ENCODE assay signal across 8 cellular contexts in the genomic region with DNA sequence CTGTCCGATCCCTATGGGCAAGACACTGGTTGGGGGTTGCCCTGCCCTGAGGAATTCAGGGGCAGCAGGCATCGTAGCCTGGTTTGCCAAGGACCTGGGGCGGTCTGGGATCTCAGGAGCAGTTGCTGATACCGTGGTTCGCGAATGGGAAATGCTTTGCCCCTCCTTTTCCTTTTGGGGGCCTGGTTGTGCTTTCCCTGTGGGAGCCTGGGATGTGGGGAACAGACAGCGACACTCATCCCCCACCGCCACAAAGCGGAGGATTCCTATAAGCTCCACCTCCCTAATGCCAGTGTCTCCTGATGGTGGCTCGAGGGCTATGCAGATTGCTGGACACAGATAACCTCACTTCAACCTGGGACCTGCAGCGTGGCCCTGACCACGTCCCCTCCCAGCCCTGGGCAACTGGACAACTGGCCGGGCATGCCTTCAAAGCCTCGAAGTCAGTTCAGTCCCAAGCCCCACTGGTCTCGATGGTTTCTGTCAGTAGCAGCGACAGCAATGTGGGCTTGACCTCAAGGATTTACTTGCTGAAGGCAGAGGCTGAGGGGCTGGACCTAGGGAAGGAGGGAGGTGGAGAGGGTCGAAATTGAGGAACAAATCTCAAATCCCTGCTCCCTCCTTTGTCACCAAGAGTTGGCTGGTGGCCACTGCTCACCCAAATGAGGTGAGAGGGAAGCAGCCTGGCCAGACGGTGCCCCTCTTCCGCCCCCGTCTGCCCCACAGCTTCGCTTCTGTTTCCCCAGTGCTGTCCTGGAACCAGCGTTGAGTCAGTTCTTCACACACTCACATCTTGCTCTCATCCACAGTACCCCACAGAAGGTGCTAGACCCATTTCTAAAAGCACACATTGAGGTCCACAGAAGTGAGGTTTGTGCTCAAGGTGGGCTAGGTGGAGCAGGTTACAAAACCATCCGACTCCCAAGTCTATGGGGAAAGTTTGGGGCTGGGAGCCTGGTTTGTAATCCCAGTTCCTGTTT. TPM values are rescaled to one million over a fixed set of nuclear protein-coding genes. Genes with fewer than 3 reads are reported as not detected.
DNase-seq lines count a peak whose midpoint lies in the region; ATAC-seq, FAIRE-seq and TF ChIP-seq lines count a peak whose summit lies in the region.

No MANE protein-coding gene starts in this region.

- TF ChIP-seq POLR2A in HepG2 (IDR thresholded peaks at IDR 0.05; ENCODE audit: insufficient read depth in 1 of 2, low read depth in 2 of 2, low read length in 2 of 2) = 0 out of 4 replicates have a peak, but pooled peaks of 1 of the 2 experiments have one; percentile 2

- TF ChIP-seq EP300 in HepG2 (IDR thresholded peaks at IDR 0.05; ENCODE audit: low read depth in 2 of 2, low read length in 2 of 2) = no peak; a peak in 1 of 4 replicates
- 0 out of 2 replicates have a peak, but pooled peaks have one; percentile 28 for TF ChIP-seq EP300 in HepG2 (CRISPR knock-in tag; IDR thresholded peaks at IDR 0.05; ENCODE audit: borderline replicate concordance)

- FAIRE-seq in HepG2 (lab: Jason Lieb, UNC) = no peak

- in situ Hi-C loops in HepG2 (cut with HindIII; ENCODE audit: extremely low pct_ligation_motif_present, low pct_unique_long_range_greater_than_20kb) = loop anchor here (5.0 kb wide), 1 partner anchor 78 kb away; no protein-coding TSS in a partner anchor

- peak overlapping the region; percentile 97 for H3K9ac ChIP-seq in HepG2 (ENCODE audit: insufficient read depth, low read depth, low read length)

- peaks cover 35% of the 10 kb centered on the region for H4K20me1 ChIP-seq in HepG2 (ENCODE audit: insufficient read depth, low read length)

- CTCF ChIA-PET in activated CD4-positive, alpha-beta T cell treated with anti-CD3 and anti-CD28 coated beads, Interleukin-2, amount 10 ng/mL, durations not matched to agents 7 days and 5 days (lab: Charles Lee) = interaction anchor here (1.0 to 2.4 kb wide), 3 partner anchors 14 to 140 kb away, joined by 3 to 6 read pairs (median 4); no protein-coding TSS in a partner anchor
- CTCF ChIA-PET in HepG2 (lab: Yijun Ruan, JAX; ENCODE audit: low intra/inter-chr PET ratio, low total read pairs) = no interaction called here

- TF ChIP-seq RAD21 in HepG2 (CRISPR knock-in tag; IDR thresholded peaks at IDR 0.05) = no peak

- H2AFZ ChIP-seq in HepG2 (ENCODE audit: low read length) = no peak overlapping the region

- peaks cover 21% of the 10 kb centered on the region for H3K36me3 Mint-ChIP-seq in activated CD4-positive, alpha-beta T cell treated with anti-CD3 and anti-CD28 coated beads, Interleukin-2, amount 10 ng/mL, durations not matched to agents 7 days and 5 days (ENCODE audit: low read depth)

- no peak for DNase-seq in activated CD4-positive, alpha-beta T cell treated with anti-CD3 and anti-CD28 coated beads, Interleukin-2, amount 10 ng/mL, durations not matched to agents 7 days and 5 days
- no peak for DNase-seq in activated CD4-positive, alpha-beta T cell treated with anti-CD3 and anti-CD28 coated beads for 1 hour
- no peak for DNase-seq in HepG2 (ENCODE audit: low spot score)
- no peak for DNase-seq in effector CD8-positive, alpha-beta T cell (lab: John Stamatoyannopoulos, UW)

- no peaks in the 10 kb centered on the region for H3K27me3 Mint-ChIP-seq in activated CD4-positive, alpha-beta T cell treated with anti-CD3 and anti-CD28 coated beads, Interleukin-2, amount 10 ng/mL, durations not matched to agents 7 days and 5 days

- ATAC-seq in HepG2 = no peak
- no peak for ATAC-seq in HG03378 (IDR thresholded peaks at IDR 0.05; ENCODE audit: unreplicated experiment)
- no peak for ATAC-seq in HG03521 (IDR thresholded peaks at IDR 0.05; ENCODE audit: unreplicated experiment)

- H3K4me3 ChIP-seq in HepG2 (replicated peaks in 1 of 3; ENCODE audit: insufficient read depth in 1 of 3, low read depth in 2 of 3, low read length in 3 of 3) = peak overlapping the region; percentile 80 to 99 (median 95)

- POLR2A ChIA-PET in activated CD4-positive, alpha-beta T cell treated with anti-CD3 and anti-CD28 coated beads, Interleukin-2, amount 10 ng/mL, durations not matched to agents 7 days and 5 days (lab: Charles Lee) = no interaction called here
- POLR2A ChIA-PET in HepG2 (lab: Yijun Ruan, JAX) = interaction anchor here (0.6 to 2.5 kb wide), 9 partner anchors 14 to 270 kb away, joined by 3 to 9 read pairs (median 3); no protein-coding TSS in a partner anchor

- 0 out of 2 replicates have a peak, but pooled peaks have one; percentile 12 for TF ChIP-seq CTCF in HepG2 (CRISPR knock-in tag; IDR thresholded peaks at IDR 0.05)

- peaks cover 25% of the 10 kb centered on the region for H3K79me2 ChIP-seq in HepG2 (ENCODE audit: insufficient read depth, low read length)

- H3K36me3 ChIP-seq in HepG2 (replicated peaks in 1 of 2; ENCODE audit: control insufficient read depth in 1 of 2, insufficient read depth in 2 of 2, low read length in 2 of 2) = peaks cover 1 to 14% of the 10 kb centered on the region in 2 experiments; a peak in 2 of 5 replicates

- H3K4me3 Mint-ChIP-seq in activated CD4-positive, alpha-beta T cell treated with anti-CD3 and anti-CD28 coated beads, Interleukin-2, amount 10 ng/mL, durations not matched to agents 7 days and 5 days = peak overlapping the region; percentile 96

- H3K9me3 ChIP-seq in HepG2 (ENCODE audit: low read length) = no peaks in the 10 kb centered on the region

- peaks cover 31% of the 10 kb centered on the region for H3K4me1 Mint-ChIP-seq in activated CD4-positive, alpha-beta T cell treated with anti-CD3 and anti-CD28 coated beads, Interleukin-2, amount 10 ng/mL, durations not matched to agents 7 days and 5 days

- peaks cover 48% of the 10 kb centered on the region for H3K4me1 ChIP-seq in HepG2 (ENCODE audit: insufficient read depth, low read length)

- H3K27ac ChIP-seq in angular gyrus (ENCODE audit: low read depth, low read length) (peak overlapping the region; percentile 95), HepG2 (ENCODE audit: extremely low read length, insufficient read depth, low read length) (no peak overlapping the region), temporal lobe (ENCODE audit: low read depth, low read length) (peak overlapping the region; percentile 84)

- H3K27ac Mint-ChIP-seq in activated CD4-positive, alpha-beta T cell treated with anti-CD3 and anti-CD28 coated beads, Interleukin-2, amount 10 ng/mL, durations not matched to agents 7 days and 5 days = peak overlapping the region; percentile 36

- H3K9me3 Mint-ChIP-seq in activated CD4-positive, alpha-beta T cell treated with anti-CD3 and anti-CD28 coated beads, Interleukin-2, amount 10 ng/mL, durations not matched to agents 7 days and 5 days = no peaks in the 10 kb centered on the region

- intact Hi-C loops in HepG2 (cut with micrococcal nuclease; ENCODE audit: unreplicated experiment) = loop anchor here (5.0 to 10.0 kb wide), 2 partner anchors 51 to 203 kb away; no protein-coding TSS in a partner anchor

- 84% methylated on average over 23 of the region's 23 CpGs for WGBS in HepG2 (ENCODE audit: low lambda C conversion rate)

- no peaks in the 10 kb centered on the region; a peak in 2 of 5 replicates for H3K27me3 ChIP-seq in HepG2 (ENCODE audit: control insufficient read depth in 1 of 2, insufficient read depth in 2 of 2, low read length in 2 of 2)

- no TSS peak for BruUV-seq in HepG2 (replicated peaks; lab: Mats Ljungman, UMichigan)

- peak overlapping the region; percentile 100 for H3K4me2 ChIP-seq in HepG2 (ENCODE audit: low read depth, low read length)

RNA-seq across cellular contexts. Expression of a gene that starts 3.5 kb away (rescaled TPM):
- 10 to 100 TPM; 17.9 to 24.1 TPM for total RNA-seq in activated CD4-positive, alpha-beta T cell treated with anti-CD3 and anti-CD28 coated beads, Interleukin-2, amount 10 ng/mL, durations not matched to agents 7 days and 5 days
- total RNA-seq in HepG2 (2016; rRNA removed; fragmentation: Illumina TruSeq; extraction: Trizol) (12.1 and 18.5 TPM in 2 replicates), temporal lobe (2.0 TPM)
- total RNA-seq in HepG2 (2016; cell fraction: cytosol; rRNA removed; fragmentation: Illumina TruSeq; extraction: Trizol; ENCODE audit: low read depth) = 9.1 and 9.9 TPM in 2 replicates
- total RNA-seq in HepG2 (2016; cell fraction: insoluble cytoplasmic fraction; rRNA removed; fragmentation: Illumina TruSeq; extraction: Trizol) = 11.0 and 17.4 TPM in 2 replicates
- 19.9 and 21.0 TPM in 2 replicates for total RNA-seq in HepG2 (2016; cell fraction: membrane; rRNA removed; fragmentation: Illumina TruSeq; extraction: Trizol)
- 8.1 and 9.8 TPM in 2 replicates for total RNA-seq in HepG2 (2016; cell fraction: nucleus; rRNA removed; fragmentation: Illumina TruSeq; extraction: Trizol)
- 28.2 and 43.0 TPM in 2 replicates for polyA plus RNA-seq in HepG2 (2011; rRNA removed)
- polyA plus RNA-seq in HepG2 (2011; cell fraction: cytosol; rRNA removed) = 31.3 and 41.1 TPM in 2 replicates
- 47.8 and 49.8 TPM in 2 replicates for polyA plus RNA-seq in HepG2 (2011; cell fraction: nucleus; rRNA removed)
- polyA plus RNA-seq in HepG2 (2012) = 33.9 and 49.4 TPM in 2 replicates
- 8.7 and 9.3 TPM in 2 replicates for polyA plus RNA-seq in HepG2 (2016; cell fraction: cytosol; fragmentation: Illumina TruSeq; extraction: Trizol; ENCODE audit: low read depth)
- polyA plus RNA-seq in HepG2 (2016; cell fraction: insoluble cytoplasmic fraction; fragmentation: Illumina TruSeq; extraction: Trizol; ENCODE audit: low read depth) = 24.7 and 26.6 TPM in 2 replicates
- polyA plus RNA-seq in HepG2 (2016; cell fraction: membrane; fragmentation: Illumina TruSeq; extraction: Trizol; ENCODE audit: low read depth) = 16.8 and 19.0 TPM in 2 replicates
- polyA plus RNA-seq in HepG2 (2016; cell fraction: nucleus; fragmentation: Illumina TruSeq; extraction: Trizol; ENCODE audit: insufficient read depth, low read depth) = 21.1 and 24.6 TPM in 2 replicates
- 12.1 and 28.5 TPM in 2 replicates for polyA minus RNA-seq in HepG2 (2011; rRNA and poly(A)+ RNA removed; ENCODE audit: low replicate concordance)
- polyA minus RNA-seq in HepG2 (2011; cell fraction: cytosol; rRNA and poly(A)+ RNA removed) = 56.9 and 63.6 TPM in 2 replicates
- polyA minus RNA-seq in HepG2 (2011; cell fraction: nucleus; rRNA and poly(A)+ RNA removed) = 21.4 and 26.7 TPM in 2 replicates

RNA-seq across cellular contexts. Expression of a gene that starts 40.6 kb away (rescaled TPM):
- total RNA-seq in activated CD4-positive, alpha-beta T cell treated with anti-CD3 and anti-CD28 coated beads, Interleukin-2, amount 10 ng/mL, durations not matched to agents 7 days and 5 days = 10 to 100 TPM; 27.9 to 31.3 TPM
- total RNA-seq in HepG2 (2016; rRNA removed; fragmentation: Illumina TruSeq; extraction: Trizol) = 21.4 and 30.5 TPM in 2 replicates
- 17.9 and 19.8 TPM in 2 replicates for total RNA-seq in HepG2 (2016; cell fraction: cytosol; rRNA removed; fragmentation: Illumina TruSeq; extraction: Trizol; ENCODE audit: low read depth)
- total RNA-seq in HepG2 (2016; cell fraction: insoluble cytoplasmic fraction; rRNA removed; fragmentation: Illumina TruSeq; extraction: Trizol) = 16.4 and 29.4 TPM in 2 replicates
- total RNA-seq in HepG2 (2016; cell fraction: membrane; rRNA removed; fragmentation: Illumina TruSeq; extraction: Trizol) = 40.2 and 46.0 TPM in 2 replicates
- 19.8 and 24.1 TPM in 2 replicates for total RNA-seq in HepG2 (2016; cell fraction: nucleus; rRNA removed; fragmentation: Illumina TruSeq; extraction: Trizol)
- polyA plus RNA-seq in HepG2 (2011; rRNA removed) = 93.9 and 105 TPM in 2 replicates
- 58.6 and 81.5 TPM in 2 replicates for polyA plus RNA-seq in HepG2 (2011; cell fraction: cytosol; rRNA removed)
- 45.3 and 46.9 TPM in 2 replicates for polyA plus RNA-seq in HepG2 (2011; cell fraction: nucleus; rRNA removed)
- 29.0 and 44.1 TPM in 2 replicates for polyA plus RNA-seq in HepG2 (2012)
- polyA plus RNA-seq in HepG2 (2016; cell fraction: cytosol; fragmentation: Illumina TruSeq; extraction: Trizol; ENCODE audit: low read depth) = 31.6 and 35.7 TPM in 2 replicates
- 33.1 and 37.1 TPM in 2 replicates for polyA plus RNA-seq in HepG2 (2016; cell fraction: insoluble cytoplasmic fraction; fragmentation: Illumina TruSeq; extraction: Trizol; ENCODE audit: low read depth)
- polyA plus RNA-seq in HepG2 (2016; cell fraction: membrane; fragmentation: Illumina TruSeq; extraction: Trizol; ENCODE audit: low read depth) = 65.7 and 67.3 TPM in 2 replicates
- polyA plus RNA-seq in HepG2 (2016; cell fraction: nucleus; fragmentation: Illumina TruSeq; extraction: Trizol; ENCODE audit: insufficient read depth, low read depth) = 60.4 and 64.9 TPM in 2 replicates
- polyA minus RNA-seq in HepG2 (2011; rRNA and poly(A)+ RNA removed; ENCODE audit: low replicate concordance) = 171 and 190 TPM in 2 replicates
- polyA minus RNA-seq in HepG2 (2011; cell fraction: cytosol; rRNA and poly(A)+ RNA removed) = 44.9 and 49.0 TPM in 2 replicates
- 12.5 and 14.5 TPM in 2 replicates for polyA minus RNA-seq in HepG2 (2011; cell fraction: nucleus; rRNA and poly(A)+ RNA removed)
- total RNA-seq in temporal lobe = 6.6 TPM
